In genomic region chr1:12496154-12496961, GRCh38 we compare ENCODE assay signal across 11 cellular contexts.
DNase-seq lines count a peak whose midpoint lies in the region; ATAC-seq and TF ChIP-seq lines count a peak whose summit lies in the region.
"Had no signal": no experiment of that assay in that cellular context is flagged by ENCODE, and none has a peak within 500 bp of the region (broad histone marks: within the 10 kb centered on the region; RNA-seq: fewer than 3 reads in every experiment).

No MANE protein-coding gene starts in this region.

- TF ChIP-seq POLR2A in thyroid gland (IDR thresholded peaks at IDR 0.05) = no peak

- DNase-seq in Panc1 (ENCODE audit: low read depth, low spot score) = no peak
- DNase-seq in epidermal melanocyte (ENCODE audit: insufficient read length, low spot score) = peak; percentile 11
- no peak for DNase-seq in mesothelial cell of epicardium (ENCODE audit: low spot score in 2 of 2, unreplicated experiment in 2 of 2)
- DNase-seq in thyroid gland = peak; percentile 62 to 66
- no peak for DNase-seq in activated CD4-positive, alpha-beta memory T cell treated with anti-CD3 and anti-CD28 coated beads for 36 hours
- no peak for DNase-seq in NCI-H146 treated with DMSO at 0.1 percent for 48 hours (lab: John Stamatoyannopoulos, UW; ENCODE audit: unreplicated experiment)
- DNase-seq in NCI-H446 (lab: John Stamatoyannopoulos, UW) = no peak
- DNase-seq: activated CD4-positive, alpha-beta T cell treated with anti-CD3 and anti-CD28 coated beads, Interleukin-2, amount 50 U/mL, for 4 hours; NCI-H2227 treated with DMSO at 0.1 percent for 48 hours had no signal

- H3K4me3 ChIP-seq in Panc1 (ENCODE audit: low read depth in 2 of 2, low read length in 2 of 2) (no peak overlapping the region), thyroid gland (replicated peaks in 1 of 3) (no peak overlapping the region)

- H3K4me1 ChIP-seq in Panc1 (ENCODE audit: control insufficient read depth, insufficient read depth, low read length) (peaks cover 8% of the 10 kb centered on the region), thyroid gland (peaks cover 33 to 58% of the 10 kb centered on the region in 2 donors)

- intact Hi-C loops in Panc1 (cut with micrococcal nuclease; ENCODE audit: unreplicated experiment) (no loop called here), thyroid gland (cut with DNase I) (no loop called here)
- intact Hi-C loops in activated CD4-positive, alpha-beta memory T cell treated with anti-CD3 and anti-CD28 coated beads for 36 hours (cut with micrococcal nuclease) = no loop called here

- no peaks in the 10 kb centered on the region for H3K9me3 ChIP-seq in Panc1 (ENCODE audit: control insufficient read depth, insufficient read depth, low read depth, low read length)
- no peaks in the 10 kb centered on the region for H3K9me3 ChIP-seq in thyroid gland

- ATAC-seq in Panc1 (no peak), GM21786 (IDR thresholded peaks at IDR 0.05; ENCODE audit: unreplicated experiment) (no peak)

- no peaks in the 10 kb centered on the region for H3K36me3 ChIP-seq in Panc1 (ENCODE audit: control insufficient read depth, insufficient read depth, low read length)
- H3K36me3 ChIP-seq in thyroid gland = peaks cover 0 to 4% of the 10 kb centered on the region in 2 donors

- H3K27ac Mint-ChIP-seq in mesothelial cell of epicardium = peak overlapping the region; percentile 98
- no peak overlapping the region for H3K27ac Mint-ChIP-seq in activated CD4-positive, alpha-beta memory T cell treated with anti-CD3 and anti-CD28 coated beads for 36 hours

- POLR2A ChIA-PET in Panc1 (lab: Charles Lee) = no interaction called here
- POLR2A ChIA-PET in activated CD4-positive, alpha-beta memory T cell treated with anti-CD3 and anti-CD28 coated beads for 36 hours (lab: Charles Lee) = no interaction called here

- H3K27ac ChIP-seq in Panc1 (ENCODE audit: low read length) = peak overlapping the region; percentile 69; the same call in 1 of the 2 replicates
- H3K27ac ChIP-seq in thyroid gland = peak overlapping the region; percentile 83 to 89 (median 84)
- H3K27ac ChIP-seq: epithelial cell of prostate had no signal

- TF ChIP-seq CTCF in Panc1 (IDR thresholded peaks at IDR 0.05) = no peak
- no peak for TF ChIP-seq CTCF in mesothelial cell of epicardium (IDR thresholded peaks at IDR 0.05; ENCODE audit: unreplicated experiment)
- TF ChIP-seq CTCF in thyroid gland (IDR thresholded peaks at IDR 0.05) = peak in 2 of 6 experiments; percentile 21

- H3K4me3 Mint-ChIP-seq in mesothelial cell of epicardium = no peak overlapping the region
- no peak overlapping the region for H3K4me3 Mint-ChIP-seq in activated CD4-positive, alpha-beta memory T cell treated with anti-CD3 and anti-CD28 coated beads for 36 hours

- peaks cover 76% of the 10 kb centered on the region for H3K4me1 Mint-ChIP-seq in mesothelial cell of epicardium
- H3K4me1 Mint-ChIP-seq in activated CD4-positive, alpha-beta memory T cell treated with anti-CD3 and anti-CD28 coated beads for 36 hours (ENCODE audit: low read depth) = peaks cover 10% of the 10 kb centered on the region

- H3K36me3 Mint-ChIP-seq in mesothelial cell of epicardium = peaks cover 27% of the 10 kb centered on the region
- peaks cover 22% of the 10 kb centered on the region for H3K36me3 Mint-ChIP-seq in activated CD4-positive, alpha-beta memory T cell treated with anti-CD3 and anti-CD28 coated beads for 36 hours

- H3K27me3 ChIP-seq in Panc1 (ENCODE audit: control insufficient read depth, insufficient read depth, low read length) (no peaks in the 10 kb centered on the region), thyroid gland (no peaks in the 10 kb centered on the region)

- BruUV-seq in Panc1 (replicated peaks; lab: Mats Ljungman, UMichigan) = no TSS peak

- no peaks in the 10 kb centered on the region for H3K27me3 Mint-ChIP-seq in mesothelial cell of epicardium (ENCODE audit: low read depth)
- no peaks in the 10 kb centered on the region for H3K27me3 Mint-ChIP-seq in activated CD4-positive, alpha-beta memory T cell treated with anti-CD3 and anti-CD28 coated beads for 36 hours

- no peaks in the 10 kb centered on the region for H3K9me3 Mint-ChIP-seq in mesothelial cell of epicardium
- no peaks in the 10 kb centered on the region for H3K9me3 Mint-ChIP-seq in activated CD4-positive, alpha-beta memory T cell treated with anti-CD3 and anti-CD28 coated beads for 36 hours

- in situ Hi-C loops in Panc1 (cut with HindIII; ENCODE audit: low pct_unique_long_range_greater_than_20kb, low sequenced_read_pairs) = no loop called here

- WGBS in thyroid gland, 2 donors = 26 to 51% methylated on average over 9 of the region's 9 CpGs

- CTCF ChIA-PET in Panc1 (lab: Charles Lee) = no interaction called here
- CTCF ChIA-PET in activated CD4-positive, alpha-beta memory T cell treated with anti-CD3 and anti-CD28 coated beads for 36 hours (lab: Charles Lee) = no interaction called here

Comparison
In these comparisons a context has a peak if more than half of its experiments do, and no peak if none do; other contexts are left out.
1. DNase-seq: peak in epidermal melanocyte (single experiment) and thyroid gland (2 of 2); none in Panc1 (single experiment), mesothelial cell of epicardium (0 of 2), activated CD4-positive, alpha-beta memory T cell treated with anti-CD3 and anti-CD28 coated beads for 36 hours (single experiment), NCI-H146 treated with DMSO at 0.1 percent for 48 hours (single experiment) and NCI-H446 (0 of 2).